ENCODE assay signal across 25 cellular contexts in the genomic region with DNA sequence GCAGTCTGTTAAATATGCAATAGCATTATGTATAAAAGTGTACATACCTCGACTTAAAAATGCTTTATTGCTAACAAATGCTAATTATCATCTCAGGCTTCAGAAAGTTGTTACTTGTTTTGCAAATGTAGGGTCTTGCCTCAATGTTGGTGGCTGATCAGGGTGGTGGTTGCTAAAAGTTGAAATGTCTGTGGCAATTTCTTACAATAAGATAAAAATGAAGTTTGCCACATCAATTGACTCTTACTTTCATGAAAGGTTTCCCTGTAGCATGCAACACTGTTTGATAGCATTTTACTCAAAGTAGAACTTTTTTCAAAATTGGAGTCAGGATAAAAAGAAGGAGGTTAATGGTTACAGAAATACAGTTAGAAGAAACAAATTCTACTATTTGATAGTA.
"Had no signal": no experiment of that assay in that cellular context is flagged by ENCODE, and none has a peak within 500 bp of the region (broad histone marks: within the 10 kb centered on the region; RNA-seq: fewer than 3 reads in every experiment).

No MANE protein-coding gene starts in this region.

- ATAC-seq: activated CD4-positive, CD25-positive, alpha-beta regulatory T cell treated with anti-CD3 and anti-CD28 coated beads, Interleukin-2, amount 50 U/mL, for 24 hours; activated CD8-positive, alpha-beta memory T cell treated with anti-CD3 and anti-CD28 coated beads, Interleukin-2, amount 10 ng/mL, durations not matched to agents 7 days and 5 days; esophagus mucosa; left lobe of liver; lower lobe of right lung; mucosa of descending colon; sciatic nerve; stimulated activated effector memory CD8-positive, alpha-beta T cell treated with anti-CD3 and anti-CD28 coated beads, Interleukin-12 subunit alpha, Interleukin-12 subunit beta, amount 100 ng/mL, for 72 hours had no signal

- H3K4me1 Mint-ChIP-seq: central memory CD8-positive, alpha-beta T cell; neural crest cell; stimulated activated effector memory CD8-positive, alpha-beta T cell treated with anti-CD3 and anti-CD28 coated beads, Interleukin-12 subunit alpha, Interleukin-12 subunit beta, amount 100 ng/mL, for 72 hours had no signal

- H3K36me3 Mint-ChIP-seq: activated CD8-positive, alpha-beta memory T cell treated with anti-CD3 and anti-CD28 coated beads, Interleukin-2, amount 10 ng/mL, durations not matched to agents 7 days and 5 days; immature natural killer cell; stimulated activated effector memory CD8-positive, alpha-beta T cell treated with anti-CD3 and anti-CD28 coated beads, Interleukin-12 subunit alpha, Interleukin-12 subunit beta, amount 100 ng/mL, for 72 hours had no signal

- H3K9me3 Mint-ChIP-seq: central memory CD8-positive, alpha-beta T cell; immature natural killer cell; stimulated activated effector memory CD8-positive, alpha-beta T cell treated with anti-CD3 and anti-CD28 coated beads, Interleukin-12 subunit alpha, Interleukin-12 subunit beta, amount 100 ng/mL, for 72 hours had no signal

- H3K4me2 ChIP-seq: hepatocyte had no signal

- H3K79me2 ChIP-seq: hepatocyte had no signal

- H3K4me3 Mint-ChIP-seq: activated CD8-positive, alpha-beta memory T cell treated with anti-CD3 and anti-CD28 coated beads, Interleukin-2, amount 10 ng/mL, durations not matched to agents 7 days and 5 days; central memory CD8-positive, alpha-beta T cell; immature natural killer cell; neural crest cell; stimulated activated effector memory CD8-positive, alpha-beta T cell treated with anti-CD3 and anti-CD28 coated beads, Interleukin-12 subunit alpha, Interleukin-12 subunit beta, amount 100 ng/mL, for 72 hours had no signal

- H3K27ac Mint-ChIP-seq: activated CD8-positive, alpha-beta memory T cell treated with anti-CD3 and anti-CD28 coated beads, Interleukin-2, amount 10 ng/mL, durations not matched to agents 7 days and 5 days; immature natural killer cell; stimulated activated effector memory CD8-positive, alpha-beta T cell treated with anti-CD3 and anti-CD28 coated beads, Interleukin-12 subunit alpha, Interleukin-12 subunit beta, amount 100 ng/mL, for 72 hours had no signal

- H3K27ac ChIP-seq: breast epithelium, hepatocyte, lower lobe of right lung, SJSA1 had no signal

- DNase-seq: activated CD4-positive, alpha-beta T cell treated with anti-CD3 and anti-CD28 coated beads, Interleukin-2, amount 50 U/mL, for 4 hours; activated CD8-positive, alpha-beta memory T cell treated with anti-CD3 and anti-CD28 coated beads, Interleukin-2, amount 10 ng/mL, durations not matched to agents 7 days and 5 days; activated T-cell treated with anti-CD3 and anti-CD28 coated beads for 4 hours; amniotic stem cell; effector memory CD4-positive, alpha-beta T cell; foreskin melanocyte; glutamatergic neuron; immature natural killer cell; lower lobe of right lung; mesendoderm; occipital lobe; posterior cingulate gyrus; small intestine; stimulated activated CD4-positive, alpha-beta T cell treated with anti-CD3 and anti-CD28 coated beads, Interleukin-2, amount 100 ng/mL, for 24 hours had no signal

- H3K27me3 ChIP-seq: breast epithelium, hepatocyte, SJSA1 had no signal

- H3K9me3 ChIP-seq: breast epithelium, lower lobe of right lung, mucosa of descending colon, SJSA1 had no signal

- H3K36me3 ChIP-seq: breast epithelium, lower lobe of right lung, SJSA1 had no signal

- H2AFZ ChIP-seq: hepatocyte had no signal

- H3K27me3 Mint-ChIP-seq: activated CD8-positive, alpha-beta memory T cell treated with anti-CD3 and anti-CD28 coated beads, Interleukin-2, amount 10 ng/mL, durations not matched to agents 7 days and 5 days; central memory CD8-positive, alpha-beta T cell had no signal

- H3K4me3 ChIP-seq: breast epithelium, hepatocyte, lower lobe of right lung, mucosa of descending colon, SJSA1 had no signal

- H3K4me1 ChIP-seq: breast epithelium, lower lobe of right lung, SJSA1 had no signal
